ENCODE assay signal across 16 cellular contexts in the genomic region with DNA sequence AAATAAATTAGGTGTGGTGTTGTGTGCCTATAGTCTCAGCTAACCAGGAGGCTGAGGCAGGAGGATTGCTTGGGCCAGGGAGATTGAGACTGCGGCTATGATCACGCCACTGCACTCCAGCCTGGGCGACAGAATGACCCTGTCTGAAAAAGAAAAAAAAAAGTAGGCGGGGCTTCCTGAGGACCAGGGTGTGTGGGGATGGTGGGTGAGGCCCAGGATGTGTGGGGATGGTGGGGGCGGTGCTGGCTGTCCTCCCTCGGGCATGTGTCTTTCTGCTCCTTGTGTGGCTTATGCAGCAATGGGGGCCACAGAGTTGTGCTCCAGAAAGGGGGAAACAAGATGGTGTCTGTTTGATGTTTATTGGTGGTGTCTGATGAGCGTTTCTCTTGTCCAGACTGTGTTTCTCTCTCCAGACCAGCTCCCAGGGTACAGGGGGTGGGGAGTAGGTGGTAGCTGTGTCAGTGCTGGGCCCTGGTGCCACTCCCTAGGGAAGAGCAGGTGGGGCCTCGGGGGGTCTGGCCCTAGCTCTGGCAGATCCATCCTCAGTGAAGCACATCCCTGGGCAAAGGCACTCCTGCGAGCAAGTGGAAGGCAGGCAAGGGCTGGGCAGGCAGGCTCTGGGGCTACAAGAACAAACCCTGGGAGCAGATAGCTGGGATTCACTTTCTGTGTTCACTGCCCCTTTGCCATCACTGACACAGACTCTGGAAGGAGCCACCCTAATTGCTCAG. TPM values are rescaled to one million over a fixed set of nuclear protein-coding genes. Genes with fewer than 3 reads are reported as not detected.
DNase-seq lines count a peak whose midpoint lies in the region; ATAC-seq and TF ChIP-seq lines count a peak whose summit lies in the region.
"Had no signal": no experiment of that assay in that cellular context is flagged by ENCODE, and none has a peak within 500 bp of the region (broad histone marks: within the 10 kb centered on the region; RNA-seq: fewer than 3 reads in every experiment).

No MANE protein-coding gene starts in this region.

- no peaks in the 10 kb centered on the region for H3K27me3 Mint-ChIP-seq in IgD-negative memory B cell
- H3K27me3 Mint-ChIP-seq in activated naive CD8-positive, alpha-beta T cell treated with anti-CD3 and anti-CD28 coated beads, Interleukin-2, amount 10 ng/mL, durations not matched to agents 7 days and 5 days: no peaks in the 10 kb centered on the region

- peaks cover 5% of the 10 kb centered on the region for H3K79me2 ChIP-seq in MM.1S (ENCODE audit: low read length)

- no peaks in the 10 kb centered on the region for H3K9me3 ChIP-seq in MM.1S (replicated peaks; ENCODE audit: insufficient read depth, low read length)
- H3K9me3 ChIP-seq: body of pancreas, pancreas had no signal

- no peak overlapping the region for H3K4me2 ChIP-seq in MM.1S (ENCODE audit: low read depth, low read length)
- H3K4me2 ChIP-seq: smooth muscle cell had no signal

- no peak overlapping the region for H2AFZ ChIP-seq in MM.1S (ENCODE audit: low read length)

- POLR2A ChIA-PET in activated naive CD8-positive, alpha-beta T cell treated with anti-CD3 and anti-CD28 coated beads, Interleukin-2, amount 10 ng/mL, durations not matched to agents 7 days and 5 days (lab: Charles Lee): interaction anchor here (0.7 to 1.5 kb wide), 8 partner anchors 13 to 129 kb away, joined by 3 to 6 read pairs (median 4); a partner anchor contains a TSS

- H3K4me3 ChIP-seq in MM.1S (ENCODE audit: low read length): no peak overlapping the region
- H3K4me3 ChIP-seq: body of pancreas, pancreas, smooth muscle cell had no signal

- TF ChIP-seq CTCF in MM.1S (IDR thresholded peaks at IDR 0.05; ENCODE audit: low read length): no peak

- no peaks in the 10 kb centered on the region for H3K9me2 ChIP-seq in MM.1S (replicated peaks; ENCODE audit: insufficient read depth, low read length)

- no peak for ATAC-seq in activated naive CD8-positive, alpha-beta T cell treated with anti-CD3 and anti-CD28 coated beads, Interleukin-2, amount 10 ng/mL, durations not matched to agents 7 days and 5 days (ENCODE audit: low read depth)
- ATAC-seq in stimulated activated effector memory CD8-positive, alpha-beta T cell treated with anti-CD3 and anti-CD28 coated beads, Interleukin-12 subunit alpha, Interleukin-12 subunit beta, amount 100 ng/mL, for 72 hours: no peak

- no peak overlapping the region for H3K9ac ChIP-seq in MM.1S (ENCODE audit: low read length)

- no peak overlapping the region for H3K27ac ChIP-seq in MM.1S (ENCODE audit: low read length)
- H3K27ac ChIP-seq: body of pancreas, pancreas, VCaP had no signal

- H3K4me1 Mint-ChIP-seq in IgD-negative memory B cell: peaks cover 6 to 19% (median 17%) of the 10 kb centered on the region in 3 donors
- peaks cover 33% of the 10 kb centered on the region for H3K4me1 Mint-ChIP-seq in activated naive CD8-positive, alpha-beta T cell treated with anti-CD3 and anti-CD28 coated beads, Interleukin-2, amount 10 ng/mL, durations not matched to agents 7 days and 5 days
- H3K4me1 Mint-ChIP-seq in stimulated activated effector memory CD8-positive, alpha-beta T cell treated with anti-CD3 and anti-CD28 coated beads, Interleukin-12 subunit alpha, Interleukin-12 subunit beta, amount 100 ng/mL, for 72 hours: peaks cover 29% of the 10 kb centered on the region

- H3K36me3 ChIP-seq in MM.1S (replicated peaks; ENCODE audit: insufficient read depth, low read length): no peaks in the 10 kb centered on the region; the same call in 1 of the 2 replicates

- peak overlapping the region in 2 of 3 donors; percentile 4 to 88 for H3K27ac Mint-ChIP-seq in IgD-negative memory B cell
- H3K27ac Mint-ChIP-seq in activated naive CD8-positive, alpha-beta T cell treated with anti-CD3 and anti-CD28 coated beads, Interleukin-2, amount 10 ng/mL, durations not matched to agents 7 days and 5 days: peak overlapping the region; percentile 61
- peak overlapping the region; percentile 83 for H3K27ac Mint-ChIP-seq in stimulated activated effector memory CD8-positive, alpha-beta T cell treated with anti-CD3 and anti-CD28 coated beads, Interleukin-12 subunit alpha, Interleukin-12 subunit beta, amount 100 ng/mL, for 72 hours

- H3K9me3 Mint-ChIP-seq in IgD-negative memory B cell: no peaks in the 10 kb centered on the region
- no peaks in the 10 kb centered on the region for H3K9me3 Mint-ChIP-seq in activated naive CD8-positive, alpha-beta T cell treated with anti-CD3 and anti-CD28 coated beads, Interleukin-2, amount 10 ng/mL, durations not matched to agents 7 days and 5 days
- H3K9me3 Mint-ChIP-seq in stimulated activated effector memory CD8-positive, alpha-beta T cell treated with anti-CD3 and anti-CD28 coated beads, Interleukin-12 subunit alpha, Interleukin-12 subunit beta, amount 100 ng/mL, for 72 hours: no peaks in the 10 kb centered on the region

- peak; percentile 76 for DNase-seq in activated CD8-positive, alpha-beta memory T cell treated with anti-CD3 and anti-CD28 coated beads for 24 hours
- DNase-seq in activated CD8-positive, alpha-beta memory T cell treated with anti-CD3 and anti-CD28 coated beads, Interleukin-2, amount 50 U/mL, for 4 hours: no peak
- no peak for DNase-seq in activated naive CD8-positive, alpha-beta T cell treated with anti-CD3 and anti-CD28 coated beads, Interleukin-2, amount 10 ng/mL, durations not matched to agents 7 days and 5 days
- DNase-seq in stimulated activated effector memory CD8-positive, alpha-beta T cell treated with anti-CD3 and anti-CD28 coated beads, Interleukin-12 subunit alpha, Interleukin-12 subunit beta, amount 100 ng/mL, for 72 hours (ENCODE audit: low spot score in 2 of 2): no peak
- DNase-seq in MM.1S (no peak), NCI-H1417 treated with DMSO at 0.1 percent for 48 hours (lab: John Stamatoyannopoulos, UW) (no peak), SW 1271 (lab: John Stamatoyannopoulos, UW) (no peak)
- DNase-seq: effector memory CD4-positive, alpha-beta T cell; NCI-H1930; SHP77 treated with DMSO at 0.1 percent for 48 hours had no signal

- H3K36me3 Mint-ChIP-seq in IgD-negative memory B cell: peaks cover 2% of the 10 kb centered on the region
- peaks cover 17% of the 10 kb centered on the region for H3K36me3 Mint-ChIP-seq in activated naive CD8-positive, alpha-beta T cell treated with anti-CD3 and anti-CD28 coated beads, Interleukin-2, amount 10 ng/mL, durations not matched to agents 7 days and 5 days
- H3K36me3 Mint-ChIP-seq in stimulated activated effector memory CD8-positive, alpha-beta T cell treated with anti-CD3 and anti-CD28 coated beads, Interleukin-12 subunit alpha, Interleukin-12 subunit beta, amount 100 ng/mL, for 72 hours: peaks cover 51% of the 10 kb centered on the region

- peaks cover 8% of the 10 kb centered on the region for H3K4me1 ChIP-seq in MM.1S (ENCODE audit: low read length)

- no peaks in the 10 kb centered on the region for H3K27me3 ChIP-seq in MM.1S (replicated peaks; ENCODE audit: insufficient read depth, low read length)
- H3K27me3 ChIP-seq: body of pancreas, pancreas had no signal

- H4K20me1 ChIP-seq in MM.1S (ENCODE audit: insufficient read depth, low read length): no peaks in the 10 kb centered on the region

- H3K4me3 Mint-ChIP-seq in IgD-negative memory B cell: peak overlapping the region in 1 of 4 donors; percentile 8
- peak overlapping the region; percentile 3 for H3K4me3 Mint-ChIP-seq in activated naive CD8-positive, alpha-beta T cell treated with anti-CD3 and anti-CD28 coated beads, Interleukin-2, amount 10 ng/mL, durations not matched to agents 7 days and 5 days
- no peak overlapping the region for H3K4me3 Mint-ChIP-seq in stimulated activated effector memory CD8-positive, alpha-beta T cell treated with anti-CD3 and anti-CD28 coated beads, Interleukin-12 subunit alpha, Interleukin-12 subunit beta, amount 100 ng/mL, for 72 hours

- peaks cover 12% of the 10 kb centered on the region for H3F3A ChIP-seq in MM.1S (ENCODE audit: insufficient read depth, low read length)

RNA-seq across cellular contexts. Expression of a gene that starts 2.3 kb away (rescaled TPM):
- polyA plus RNA-seq in IgD-negative memory B cell: 0.81 TPM
- 10 to 100 TPM; 17.6 to 23.6 TPM for total RNA-seq in activated naive CD8-positive, alpha-beta T cell treated with anti-CD3 and anti-CD28 coated beads, Interleukin-2, amount 10 ng/mL, durations not matched to agents 7 days and 5 days

RNA-seq across cellular contexts. Expression of a gene that starts 5.0 kb away (rescaled TPM):
- polyA plus RNA-seq in IgD-negative memory B cell: 510 TPM
- 100 to 1,000 TPM; 220 to 246 TPM for total RNA-seq in activated naive CD8-positive, alpha-beta T cell treated with anti-CD3 and anti-CD28 coated beads, Interleukin-2, amount 10 ng/mL, durations not matched to agents 7 days and 5 days

RNA-seq across cellular contexts. Expression of a gene that starts 10.0 kb away (rescaled TPM):
- polyA plus RNA-seq in IgD-negative memory B cell: 2.1 TPM
- 1 to 10 TPM; 4.9 to 7.2 TPM for total RNA-seq in activated naive CD8-positive, alpha-beta T cell treated with anti-CD3 and anti-CD28 coated beads, Interleukin-2, amount 10 ng/mL, durations not matched to agents 7 days and 5 days

RNA-seq across cellular contexts. Expression of a gene that starts 26.8 kb away (rescaled TPM):
- polyA plus RNA-seq in IgD-negative memory B cell: 3.9 TPM
- total RNA-seq in activated naive CD8-positive, alpha-beta T cell treated with anti-CD3 and anti-CD28 coated beads, Interleukin-2, amount 10 ng/mL, durations not matched to agents 7 days and 5 days: 10 to 100 TPM; 43.9 to 48.7 TPM

RNA-seq across cellular contexts. Expression of a gene that starts 38.7 kb away (rescaled TPM):
- polyA plus RNA-seq in IgD-negative memory B cell: not detected
- total RNA-seq in activated naive CD8-positive, alpha-beta T cell treated with anti-CD3 and anti-CD28 coated beads, Interleukin-2, amount 10 ng/mL, durations not matched to agents 7 days and 5 days: under 1 TPM; 0.54 to 0.64 TPM
- total RNA-seq: body of pancreas, fibroblast of villous mesenchyme, smooth muscle cell had no signal
- polyA plus RNA-seq: pancreas, smooth muscle cell had no signal
